ENCODE assay signal across 1 cellular context in the genomic region with DNA sequence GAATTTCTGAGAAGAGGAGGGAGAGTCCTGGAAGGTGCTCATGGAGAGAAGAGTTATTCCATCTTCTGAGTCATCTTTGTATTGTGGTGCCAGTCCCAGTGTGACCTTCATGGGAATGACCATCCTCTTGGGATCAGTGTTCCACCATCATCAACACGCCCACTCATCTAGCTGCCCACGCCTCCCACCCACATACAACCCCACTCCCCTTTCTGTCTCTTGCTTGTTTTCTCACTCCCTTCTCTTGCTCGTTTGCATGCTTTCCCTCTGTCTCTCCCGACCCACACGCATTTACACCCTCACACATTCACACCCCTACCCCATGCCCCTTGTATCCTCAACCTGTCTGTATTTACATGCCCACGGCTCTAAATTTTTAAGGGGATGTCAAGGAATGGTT.
TF ChIP-seq lines count a peak whose summit lies in the region.

No MANE protein-coding gene starts in this region.

TF ChIP-seq in SK-N-SH, 30 proteins besides CTCF, POLR2A, EP300 and RAD21 (continued from another document):
- TF ChIP-seq FOXJ3 (CRISPR knock-in tag; IDR thresholded peaks at IDR 0.05) = no peak
- TF ChIP-seq FOXM1 (IDR thresholded peaks at IDR 0.05; ENCODE audit: low read depth) = no peak
- no peak for TF ChIP-seq NFIC (IDR thresholded peaks at IDR 0.05; ENCODE audit: borderline replicate concordance)
- no peak for TF ChIP-seq MEF2A (IDR thresholded peaks at IDR 0.05; ENCODE audit: borderline replicate concordance, low read depth)
- TF ChIP-seq, protein P1, sequence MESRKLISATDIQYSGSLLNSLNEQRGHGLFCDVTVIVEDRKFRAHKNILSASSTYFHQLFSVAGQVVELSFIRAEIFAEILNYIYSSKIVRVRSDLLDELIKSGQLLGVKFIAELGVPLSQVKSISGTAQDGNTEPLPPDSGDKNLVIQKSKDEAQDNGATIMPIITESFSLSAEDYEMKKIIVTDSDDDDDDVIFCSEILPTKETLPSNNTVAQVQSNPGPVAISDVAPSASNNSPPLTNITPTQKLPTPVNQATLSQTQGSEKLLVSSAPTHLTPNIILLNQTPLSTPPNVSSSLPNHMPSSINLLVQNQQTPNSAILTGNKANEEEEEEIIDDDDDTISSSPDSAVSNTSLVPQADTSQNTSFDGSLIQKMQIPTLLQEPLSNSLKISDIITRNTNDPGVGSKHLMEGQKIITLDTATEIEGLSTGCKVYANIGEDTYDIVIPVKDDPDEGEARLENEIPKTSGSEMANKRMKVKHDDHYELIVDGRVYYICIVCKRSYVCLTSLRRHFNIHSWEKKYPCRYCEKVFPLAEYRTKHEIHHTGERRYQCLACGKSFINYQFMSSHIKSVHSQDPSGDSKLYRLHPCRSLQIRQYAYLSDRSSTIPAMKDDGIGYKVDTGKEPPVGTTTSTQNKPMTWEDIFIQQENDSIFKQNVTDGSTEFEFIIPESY (IDR thresholded peaks at IDR 0.05; ENCODE audit: borderline replicate concordance, low read depth) = no peak
- TF ChIP-seq SMC3 (IDR thresholded peaks at IDR 0.05; ENCODE audit: low read depth, low read length) = no peak
